ENCODE assay signal across 24 cellular contexts in the genomic region with DNA sequence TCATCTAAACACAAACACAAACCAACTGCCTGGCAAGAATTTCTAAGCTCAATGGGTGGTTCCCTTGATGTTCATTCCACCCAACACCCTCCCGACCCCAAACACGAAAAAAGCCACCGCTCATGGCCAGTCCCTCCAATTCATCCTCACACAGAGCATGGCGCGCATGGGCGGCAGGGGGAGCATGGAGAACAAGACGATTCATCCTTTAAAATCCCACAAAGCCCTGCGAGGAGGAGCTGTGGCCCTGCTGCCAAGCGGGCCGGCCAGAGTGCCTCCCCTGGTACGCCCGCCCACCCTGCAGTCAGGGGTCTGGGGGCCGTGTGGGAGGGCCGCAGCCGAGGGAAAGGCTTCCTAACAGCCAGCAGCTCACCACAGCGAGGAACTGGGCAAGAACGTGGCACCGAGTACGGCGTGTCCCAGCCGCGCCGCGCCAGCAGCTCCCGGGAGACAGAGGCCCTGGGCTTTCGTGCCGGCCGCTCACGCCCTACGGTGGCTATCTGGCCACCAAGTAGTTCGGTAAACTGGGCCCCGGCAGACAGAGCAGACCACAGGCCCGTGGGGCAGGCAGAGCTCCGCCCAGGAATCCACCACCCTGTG.
DNase-seq lines count a peak whose midpoint lies in the region; ATAC-seq and TF ChIP-seq lines count a peak whose summit lies in the region.
"Had no signal": no experiment of that assay in that cellular context is flagged by ENCODE, and none has a peak within 500 bp of the region (broad histone marks: within the 10 kb centered on the region; RNA-seq: fewer than 3 reads in every experiment).

No MANE protein-coding gene starts in this region.

- H2BK5ac ChIP-seq in neuronal stem cell (ENCODE audit: low read length) = peak overlapping the region; percentile 57

- H3K9me3 ChIP-seq in DOHH2 (ENCODE audit: control insufficient read depth, insufficient read depth, low read length) (no peaks in the 10 kb centered on the region), OCI-LY1 (ENCODE audit: low read length) (no peaks in the 10 kb centered on the region), endodermal cell (ENCODE audit: control insufficient read depth, low read length) (no peaks in the 10 kb centered on the region), neuronal stem cell (replicated peaks in 1 of 2; ENCODE audit: control insufficient read depth in 2 of 2, insufficient read depth in 1 of 2, low read depth in 1 of 2, low read length in 2 of 2) (no peaks in the 10 kb centered on the region), stomach (no peaks in the 10 kb centered on the region)
- H3K9me3 ChIP-seq: esophagus muscularis mucosa, gastrocnemius medialis had no signal

- H3K79me2 ChIP-seq in DOHH2 (ENCODE audit: control insufficient read depth, low read length) (peaks cover 60% of the 10 kb centered on the region), OCI-LY1 (ENCODE audit: insufficient read depth, low read length) (no peaks in the 10 kb centered on the region)

- H2AFZ ChIP-seq in OCI-LY1 (ENCODE audit: low read length) (no peak overlapping the region), neuronal stem cell (ENCODE audit: low read length) (no peak overlapping the region)

- no peak for TF ChIP-seq CTCF in DOHH2 (IDR thresholded peaks at IDR 0.05; ENCODE audit: low read depth, low read length, poor library complexity, severe bottlenecking)
- no peak for TF ChIP-seq CTCF in OCI-LY1 (IDR thresholded peaks at IDR 0.05; ENCODE audit: low read length)
- TF ChIP-seq CTCF in endodermal cell (conservative IDR thresholded peaks at IDR 0.05) = no peak
- TF ChIP-seq CTCF in stomach (IDR thresholded peaks at IDR 0.05) = no peak

- no peak for ATAC-seq in HG02852 (IDR thresholded peaks at IDR 0.05; ENCODE audit: unreplicated experiment)
- ATAC-seq: gastrocnemius medialis; HCT116; stimulated activated naive CD8-positive, alpha-beta T cell treated with anti-CD3 and anti-CD28 coated beads, Interleukin-15, Interleukin-2, amounts not matched to agents 100 U/mL and 50 U/mL, for 24 hours had no signal

- no peaks in the 10 kb centered on the region for H3K9me2 ChIP-seq in DOHH2 (replicated peaks; ENCODE audit: control insufficient read depth, low read length)
- no peaks in the 10 kb centered on the region for H3K9me2 ChIP-seq in OCI-LY1 (ENCODE audit: low read depth, low read length)

- H3K9me3 Mint-ChIP-seq in endodermal cell = no peaks in the 10 kb centered on the region
- H3K9me3 Mint-ChIP-seq: nephron had no signal

- H3K4me2 ChIP-seq in DOHH2 (ENCODE audit: low read length) (peak overlapping the region; percentile 91), OCI-LY1 (ENCODE audit: low read length) (peak overlapping the region; percentile 57), neuronal stem cell (ENCODE audit: insufficient read depth, low read length, poor library complexity, severe bottlenecking) (no peak overlapping the region)

- H3K4me3 Mint-ChIP-seq in endodermal cell = peak overlapping the region; percentile 11
- H3K4me3 Mint-ChIP-seq: B cell, nephron had no signal

- no peak for TF ChIP-seq POLR2A in stomach (IDR thresholded peaks at IDR 0.05)

- H2BK12ac ChIP-seq in neuronal stem cell (ENCODE audit: low read length) = no peak overlapping the region

- peaks cover 14% of the 10 kb centered on the region for H3K4me1 Mint-ChIP-seq in endodermal cell

- intact Hi-C loops in stomach (cut with DNase I; ENCODE audit: low total_unique reads) = no loop called here

- peak overlapping the region; percentile 67 for H2BK15ac ChIP-seq in neuronal stem cell (ENCODE audit: low read length)

- H3K4me1 ChIP-seq in DOHH2 (ENCODE audit: control insufficient read depth, low read length) (peaks cover 91% of the 10 kb centered on the region), OCI-LY1 (ENCODE audit: insufficient read depth, low read length, severe bottlenecking) (peaks cover 84% of the 10 kb centered on the region), endodermal cell (ENCODE audit: control insufficient read depth, insufficient read depth, low read length) (peaks cover 9% of the 10 kb centered on the region), neuronal stem cell (ENCODE audit: control insufficient read depth in 2 of 2, insufficient read depth in 1 of 2, low read depth in 1 of 2, low read length in 2 of 2) (peaks cover 6 to 16% of the 10 kb centered on the region in 2 donors), stomach (peaks cover 0 to 22% (median 15%) of the 10 kb centered on the region in 4 donors)
- H3K4me1 ChIP-seq: gastrocnemius medialis had no signal

- H3K9ac ChIP-seq in OCI-LY1 (ENCODE audit: low read length) (peak overlapping the region; percentile 49), endodermal cell (ENCODE audit: extremely low read depth, low read length, poor library complexity, severe bottlenecking) (no peak overlapping the region), neuronal stem cell (ENCODE audit: low read depth, low read length, poor library complexity) (peak overlapping the region; percentile 44)

- H3F3A ChIP-seq in DOHH2 (ENCODE audit: control insufficient read depth, insufficient read depth) (peaks cover 31% of the 10 kb centered on the region), OCI-LY1 (ENCODE audit: insufficient read depth, low read length) (peaks cover 18% of the 10 kb centered on the region; the same call in 1 of the 2 replicates)

- H3K4me3 ChIP-seq in DOHH2 (ENCODE audit: low read length) (peak overlapping the region; percentile 73), OCI-LY1 (ENCODE audit: low read depth, low read length, poor library complexity, severe bottlenecking) (no peak overlapping the region), endodermal cell (ENCODE audit: low read length) (no peak overlapping the region), neuronal stem cell (ENCODE audit: low read length in 2 of 2) (no peak overlapping the region), stomach (no peak overlapping the region)
- H3K4me3 ChIP-seq: esophagus muscularis mucosa, gastrocnemius medialis, skin epidermis had no signal

- H3K4ac ChIP-seq in neuronal stem cell (ENCODE audit: low read length) = no peak overlapping the region

- no peaks in the 10 kb centered on the region for H3K27me3 ChIP-seq in DOHH2 (ENCODE audit: control insufficient read depth, low read length)
- H3K27me3 ChIP-seq in OCI-LY1 (ENCODE audit: insufficient read depth, low read length) = no peaks in the 10 kb centered on the region
- H3K27me3 ChIP-seq in endodermal cell (ENCODE audit: control insufficient read depth, insufficient read depth, low read length, poor library complexity, severe bottlenecking) = no peaks in the 10 kb centered on the region
- no peaks in the 10 kb centered on the region for H3K27me3 ChIP-seq in neuronal stem cell (ENCODE audit: control insufficient read depth in 3 of 3, insufficient read depth in 3 of 3, low read depth in 1 of 3, low read length in 3 of 3)
- H3K27me3 ChIP-seq in stomach = no peaks in the 10 kb centered on the region
- H3K27me3 ChIP-seq: esophagus muscularis mucosa, gastrocnemius medialis had no signal

- H2BK120ac ChIP-seq in neuronal stem cell (ENCODE audit: low read depth, low read length) = peak overlapping the region; percentile 94

- H3K27ac ChIP-seq in DOHH2 (ENCODE audit: low read depth, low read length) (peak overlapping the region; percentile 100), OCI-LY1 (ENCODE audit: low read depth, low read length, poor library complexity, severe bottlenecking) (peak overlapping the region; percentile 99), endodermal cell (ENCODE audit: low read depth, low read length) (peak overlapping the region; percentile 89), neuronal stem cell (replicated peaks; ENCODE audit: low read length) (peak overlapping the region; percentile 49), stomach (no peak overlapping the region)
- H3K27ac ChIP-seq: esophagus muscularis mucosa, gastrocnemius medialis, skin epidermis had no signal

- H4K8ac ChIP-seq in neuronal stem cell (ENCODE audit: low read depth, low read length) = no peak overlapping the region

- peak overlapping the region; percentile 65 for H3K27ac Mint-ChIP-seq in endodermal cell
- H3K27ac Mint-ChIP-seq: B cell had no signal

- no peak overlapping the region for H3K23ac ChIP-seq in neuronal stem cell (ENCODE audit: low read depth, low read length, poor library complexity)

- H3K14ac ChIP-seq in neuronal stem cell (ENCODE audit: low read length) = peak overlapping the region; percentile 85

- no peak for DNase-seq in endodermal cell
- DNase-seq in neuronal stem cell (ENCODE audit: low spot score) = no peak
- no peak for DNase-seq in COLO668 (lab: John Stamatoyannopoulos, UW; ENCODE audit: unreplicated experiment)
- DNase-seq in stomach = no peak
- DNase-seq: activated CD4-positive, alpha-beta T cell treated with anti-CD3 and anti-CD28 coated beads for 4 hours; activated CD8-positive, alpha-beta memory T cell treated with anti-CD3 and anti-CD28 coated beads, Interleukin-2, amount 50 U/mL, for 4 hours; activated effector memory CD4-positive, alpha-beta T cell treated with anti-CD3 and anti-CD28 coated beads, Interleukin-2, amount 50 U/mL, for 16 hours; Calu3; central memory CD4-positive, alpha-beta T cell; gastrocnemius medialis; NCI-H1436; NCI-H524; Right ventricle myocardium superior; stimulated activated CD4-positive, alpha-beta T cell treated with anti-CD3 and anti-CD28 coated beads, Interleukin-2, amount 100 ng/mL, for 24 hours; stimulated activated naive CD8-positive, alpha-beta T cell treated with anti-CD3 and anti-CD28 coated beads, Interleukin-15, Interleukin-2, amounts not matched to agents 100 U/mL and 50 U/mL, for 24 hours; trophoblast cell had no signal

- H3K79me1 ChIP-seq in neuronal stem cell (ENCODE audit: low read depth, low read length) = peaks cover 14% of the 10 kb centered on the region

- H3K18ac ChIP-seq in neuronal stem cell (ENCODE audit: low read length) = peak overlapping the region; percentile 84

- 94 to 96% methylated on average over 16 to 34 of the region's 34 CpGs for WGBS in endodermal cell (ENCODE audit: insufficient coverage in 1 of 2, insufficient read length in 1 of 2), 2 experiments
- no CpG with 5 or more reads among the region's 34 CpGs for WGBS in neuronal stem cell (ENCODE audit: extremely low coverage in 2 of 2, insufficient read length in 2 of 2, insufficient replicate concordance in 1 of 2), 2 donors
- WGBS in stomach, 5 donors = 93 to 97% (median 95%) methylated on average over 18 to 34 of the region's 34 CpGs

- H4K20me1 ChIP-seq in DOHH2 (ENCODE audit: control insufficient read depth, insufficient read depth, low read depth, low read length) = no peaks in the 10 kb centered on the region
- H4K20me1 ChIP-seq in OCI-LY1 (ENCODE audit: insufficient read depth, low read length) = no peaks in the 10 kb centered on the region

- H3K36me3 ChIP-seq in DOHH2 (ENCODE audit: control insufficient read depth, low read length) (peaks cover 91% of the 10 kb centered on the region), OCI-LY1 (ENCODE audit: insufficient read depth, low read length) (peaks cover 54% of the 10 kb centered on the region), endodermal cell (ENCODE audit: control insufficient read depth, insufficient read depth, low read length) (peaks cover 18% of the 10 kb centered on the region), neuronal stem cell (replicated peaks in 1 of 2; ENCODE audit: control insufficient read depth in 2 of 2, insufficient read depth in 2 of 2, low read length in 2 of 2) (peaks cover 20 to 78% of the 10 kb centered on the region in 2 donors), stomach (peaks cover 7 to 78% (median 66%) of the 10 kb centered on the region in 4 donors)

- peaks cover 46% of the 10 kb centered on the region for H3K36me3 Mint-ChIP-seq in endodermal cell (ENCODE audit: low read depth)

- H4K91ac ChIP-seq in neuronal stem cell (ENCODE audit: low read depth, low read length, poor library complexity) = no peak overlapping the region

- no peaks in the 10 kb centered on the region for H3K27me3 Mint-ChIP-seq in endodermal cell (ENCODE audit: insufficient read depth)
- H3K27me3 Mint-ChIP-seq: B cell had no signal

- TF ChIP-seq EP300 in stomach (IDR thresholded peaks at IDR 0.05) = no peak

- peak overlapping the region; percentile 5 for H2AK5ac ChIP-seq in neuronal stem cell (ENCODE audit: low read depth, low read length)

Comparison
In these comparisons a context has a peak if more than half of its experiments do, and no peak if none do; other contexts are left out.
1. H3K27ac ChIP-seq: peak in DOHH2 (single experiment), OCI-LY1 (single experiment), endodermal cell (single experiment) and neuronal stem cell (single experiment); none in stomach (0 of 5).